14 cellular contexts compared by ENCODE assay signal in genomic region chr12:50555471-50555885, GRCh38. TPM values are rescaled to one million over a fixed set of nuclear protein-coding genes. Genes with fewer than 3 reads are reported as not detected.
DNase-seq lines count a peak whose midpoint lies in the region; ATAC-seq lines count a peak whose summit lies in the region.
"Had no signal": no experiment of that assay in that cellular context is flagged by ENCODE, and none has a peak within 500 bp of the region (broad histone marks: within the 10 kb centered on the region; RNA-seq: fewer than 3 reads in every experiment).

No MANE protein-coding gene starts in this region.

- peaks cover 2% of the 10 kb centered on the region for H3K79me1 ChIP-seq in trophoblast cell (ENCODE audit: low read length)

- peaks cover 16% of the 10 kb centered on the region for H3K79me2 ChIP-seq in trophoblast cell (ENCODE audit: control insufficient read depth, insufficient read depth, low read length, poor library complexity)

- peaks cover 6 to 7% of the 10 kb centered on the region in 2 experiments for H3K4me1 ChIP-seq in trophoblast cell (ENCODE audit: control insufficient read depth in 1 of 2, insufficient read depth in 2 of 2, low read length in 2 of 2)

- DNase-seq in activated CD4-positive, CD25-positive, alpha-beta regulatory T cell (lab: John Stamatoyannopoulos, UW), result no peak
- DNase-seq in OCI-M1 (lab: John Stamatoyannopoulos, UW) (peak; percentile 35), trophoblast cell (peak in 1 of 2 donors; percentile 45), hepatic stellate cell (ENCODE audit: low spot score) (no peak), SHP77 (lab: John Stamatoyannopoulos, UW) (no peak)
- DNase-seq: cerebellar nuclear complex, NCI-H1694, NCI-H510A, occipital lobe had no signal

- no peak overlapping the region for H3K23ac ChIP-seq in trophoblast cell (ENCODE audit: low read length)

- H3K9me3 ChIP-seq in trophoblast cell (ENCODE audit: insufficient read depth, low read depth, low read length), result no peaks in the 10 kb centered on the region

- peak overlapping the region; percentile 70 for H3K4ac ChIP-seq in trophoblast cell (ENCODE audit: low read depth, low read length)

- H2BK120ac ChIP-seq in trophoblast cell (ENCODE audit: insufficient read depth, low read length, poor library complexity), result no peak overlapping the region

- no peak overlapping the region for H2AFZ ChIP-seq in trophoblast cell (ENCODE audit: insufficient read depth, low read length, poor library complexity)

- no peak overlapping the region for H3K27ac ChIP-seq in trophoblast cell (ENCODE audit: low read depth, low read length)
- H3K27ac ChIP-seq: 22Rv1 had no signal

- H3K14ac ChIP-seq in trophoblast cell (ENCODE audit: low read length), result no peak overlapping the region

- no peak overlapping the region for H4K8ac ChIP-seq in trophoblast cell (ENCODE audit: low read depth, low read length)

- H2AK5ac ChIP-seq in trophoblast cell (ENCODE audit: low read length), result no peak overlapping the region

- peak overlapping the region; percentile 74 for H3K4me3 Mint-ChIP-seq in activated naive CD8-positive, alpha-beta T cell

- H4K12ac ChIP-seq in trophoblast cell (ENCODE audit: low read depth, low read length), result no peak overlapping the region

- no peak overlapping the region for H3K4me3 ChIP-seq in trophoblast cell (ENCODE audit: low read depth, low read length)

- H2BK5ac ChIP-seq in trophoblast cell (ENCODE audit: low read depth, low read length, poor library complexity), result no peak overlapping the region

- peaks cover 4 to 7% of the 10 kb centered on the region in 2 experiments for H3K36me3 ChIP-seq in trophoblast cell (ENCODE audit: control insufficient read depth in 1 of 2, insufficient read depth in 2 of 2, low read length in 2 of 2)

- ATAC-seq in activated CD4-positive, CD25-positive, alpha-beta regulatory T cell treated with anti-CD3 and anti-CD28 coated beads, Interleukin-2, amount 50 U/mL, for 24 hours, result peak; percentile 88 to 90
- no peak for ATAC-seq in GM21423 (IDR thresholded peaks at IDR 0.05; ENCODE audit: unreplicated experiment)
- ATAC-seq: Panc1 had no signal

- H3K9ac ChIP-seq in trophoblast cell (ENCODE audit: low read length), result no peak overlapping the region

- H3K4me1 Mint-ChIP-seq in activated naive CD8-positive, alpha-beta T cell (ENCODE audit: low read depth), result peaks cover 56% of the 10 kb centered on the region

- no peaks in the 10 kb centered on the region for H3K9me3 Mint-ChIP-seq in activated naive CD8-positive, alpha-beta T cell (ENCODE audit: low read depth)

- H4K91ac ChIP-seq in trophoblast cell (ENCODE audit: low read depth, low read length), result no peak overlapping the region

- H2BK12ac ChIP-seq in trophoblast cell (ENCODE audit: low read length), result no peak overlapping the region

- H3K4me2 ChIP-seq in trophoblast cell (ENCODE audit: low read length), result no peak overlapping the region

- no CpG with 5 or more reads among the region's 4 CpGs for WGBS in trophoblast cell (ENCODE audit: extremely low coverage, insufficient coverage, insufficient read length)

- H3K36me3 Mint-ChIP-seq in activated naive CD8-positive, alpha-beta T cell, result peaks cover 16% of the 10 kb centered on the region

- H3K27ac Mint-ChIP-seq in activated naive CD8-positive, alpha-beta T cell, result peak overlapping the region; percentile 98

- H3K27me3 Mint-ChIP-seq in activated naive CD8-positive, alpha-beta T cell, result no peaks in the 10 kb centered on the region

- no peak overlapping the region for H3K18ac ChIP-seq in trophoblast cell (ENCODE audit: low read length)

- no peaks in the 10 kb centered on the region for H3K27me3 ChIP-seq in trophoblast cell (ENCODE audit: insufficient read depth, low read length)

RNA-seq across cellular contexts. Expression of gene DIP2B, which starts 50.7 kb away (rescaled TPM):
- 33.2 and 33.7 TPM in 2 replicates for polyA plus RNA-seq in trophoblast cell (2013)
